2 cellular contexts compared by ENCODE assay signal in genomic region chr19:41334793-41335192, GRCh38.
TF ChIP-seq lines count a peak whose summit lies in the region.

No MANE protein-coding gene starts in this region.

TF ChIP-seq in liver, 16 proteins besides CTCF, POLR2A, EP300 and RAD21:
- no peak for TF ChIP-seq FOXA2 (IDR thresholded peaks at IDR 0.05)
- TF ChIP-seq GABPA (IDR thresholded peaks at IDR 0.05 in 1 of 2, conservative IDR thresholded peaks at IDR 0.05 in 1 of 2) = no peak
- TF ChIP-seq JUND (IDR thresholded peaks at IDR 0.05) = no peak
- TF ChIP-seq TAF1 (conservative IDR thresholded peaks at IDR 0.05) = no peak
- TF ChIP-seq FOXA1 (IDR thresholded peaks at IDR 0.05) = no peak
- TF ChIP-seq ZBTB33 (IDR thresholded peaks at IDR 0.05) = no peak
- TF ChIP-seq HNF4A (conservative IDR thresholded peaks at IDR 0.05) = no peak
- TF ChIP-seq RXRA (IDR thresholded peaks at IDR 0.05) = no peak
- TF ChIP-seq NR2F2 (IDR thresholded peaks at IDR 0.05) = no peak
- TF ChIP-seq ATF3 (IDR thresholded peaks at IDR 0.05) = no peak
- TF ChIP-seq HNF4G (IDR thresholded peaks at IDR 0.05) = no peak
- TF ChIP-seq MAX (IDR thresholded peaks at IDR 0.05) = no peak
- TF ChIP-seq EGR1 (IDR thresholded peaks at IDR 0.05; ENCODE audit: low read depth in 2 of 2) = no peak
TF ChIP-seq in liver: peak in this region for 0.

TF ChIP-seq in HepG2, 621 proteins besides CTCF, POLR2A, EP300 and RAD21:
- TF ChIP-seq POLR2AphosphoS2 (IDR thresholded peaks at IDR 0.05; ENCODE audit: low read depth, low read length) (no peak), FOXP4 (CRISPR knock-in tag; IDR thresholded peaks at IDR 0.05) (no peak), FOXA1 (IDR thresholded peaks at IDR 0.05) (no peak), FOXA1 (CRISPR knock-in tag; IDR thresholded peaks at IDR 0.05) (no peak), MED13 (CRISPR knock-in tag; IDR thresholded peaks at IDR 0.05) (no peak), GATA4 (IDR thresholded peaks at IDR 0.05; ENCODE audit: borderline replicate concordance, low read depth) (no peak), ZSCAN30 (CRISPR knock-in tag; IDR thresholded peaks at IDR 0.05) (no peak), ZFP36L2 (CRISPR knock-in tag; IDR thresholded peaks at IDR 0.05) (no peak), ARHGAP35 (CRISPR knock-in tag; IDR thresholded peaks at IDR 0.05; ENCODE audit: borderline replicate concordance) (no peak)
- TF ChIP-seq, protein P1, sequence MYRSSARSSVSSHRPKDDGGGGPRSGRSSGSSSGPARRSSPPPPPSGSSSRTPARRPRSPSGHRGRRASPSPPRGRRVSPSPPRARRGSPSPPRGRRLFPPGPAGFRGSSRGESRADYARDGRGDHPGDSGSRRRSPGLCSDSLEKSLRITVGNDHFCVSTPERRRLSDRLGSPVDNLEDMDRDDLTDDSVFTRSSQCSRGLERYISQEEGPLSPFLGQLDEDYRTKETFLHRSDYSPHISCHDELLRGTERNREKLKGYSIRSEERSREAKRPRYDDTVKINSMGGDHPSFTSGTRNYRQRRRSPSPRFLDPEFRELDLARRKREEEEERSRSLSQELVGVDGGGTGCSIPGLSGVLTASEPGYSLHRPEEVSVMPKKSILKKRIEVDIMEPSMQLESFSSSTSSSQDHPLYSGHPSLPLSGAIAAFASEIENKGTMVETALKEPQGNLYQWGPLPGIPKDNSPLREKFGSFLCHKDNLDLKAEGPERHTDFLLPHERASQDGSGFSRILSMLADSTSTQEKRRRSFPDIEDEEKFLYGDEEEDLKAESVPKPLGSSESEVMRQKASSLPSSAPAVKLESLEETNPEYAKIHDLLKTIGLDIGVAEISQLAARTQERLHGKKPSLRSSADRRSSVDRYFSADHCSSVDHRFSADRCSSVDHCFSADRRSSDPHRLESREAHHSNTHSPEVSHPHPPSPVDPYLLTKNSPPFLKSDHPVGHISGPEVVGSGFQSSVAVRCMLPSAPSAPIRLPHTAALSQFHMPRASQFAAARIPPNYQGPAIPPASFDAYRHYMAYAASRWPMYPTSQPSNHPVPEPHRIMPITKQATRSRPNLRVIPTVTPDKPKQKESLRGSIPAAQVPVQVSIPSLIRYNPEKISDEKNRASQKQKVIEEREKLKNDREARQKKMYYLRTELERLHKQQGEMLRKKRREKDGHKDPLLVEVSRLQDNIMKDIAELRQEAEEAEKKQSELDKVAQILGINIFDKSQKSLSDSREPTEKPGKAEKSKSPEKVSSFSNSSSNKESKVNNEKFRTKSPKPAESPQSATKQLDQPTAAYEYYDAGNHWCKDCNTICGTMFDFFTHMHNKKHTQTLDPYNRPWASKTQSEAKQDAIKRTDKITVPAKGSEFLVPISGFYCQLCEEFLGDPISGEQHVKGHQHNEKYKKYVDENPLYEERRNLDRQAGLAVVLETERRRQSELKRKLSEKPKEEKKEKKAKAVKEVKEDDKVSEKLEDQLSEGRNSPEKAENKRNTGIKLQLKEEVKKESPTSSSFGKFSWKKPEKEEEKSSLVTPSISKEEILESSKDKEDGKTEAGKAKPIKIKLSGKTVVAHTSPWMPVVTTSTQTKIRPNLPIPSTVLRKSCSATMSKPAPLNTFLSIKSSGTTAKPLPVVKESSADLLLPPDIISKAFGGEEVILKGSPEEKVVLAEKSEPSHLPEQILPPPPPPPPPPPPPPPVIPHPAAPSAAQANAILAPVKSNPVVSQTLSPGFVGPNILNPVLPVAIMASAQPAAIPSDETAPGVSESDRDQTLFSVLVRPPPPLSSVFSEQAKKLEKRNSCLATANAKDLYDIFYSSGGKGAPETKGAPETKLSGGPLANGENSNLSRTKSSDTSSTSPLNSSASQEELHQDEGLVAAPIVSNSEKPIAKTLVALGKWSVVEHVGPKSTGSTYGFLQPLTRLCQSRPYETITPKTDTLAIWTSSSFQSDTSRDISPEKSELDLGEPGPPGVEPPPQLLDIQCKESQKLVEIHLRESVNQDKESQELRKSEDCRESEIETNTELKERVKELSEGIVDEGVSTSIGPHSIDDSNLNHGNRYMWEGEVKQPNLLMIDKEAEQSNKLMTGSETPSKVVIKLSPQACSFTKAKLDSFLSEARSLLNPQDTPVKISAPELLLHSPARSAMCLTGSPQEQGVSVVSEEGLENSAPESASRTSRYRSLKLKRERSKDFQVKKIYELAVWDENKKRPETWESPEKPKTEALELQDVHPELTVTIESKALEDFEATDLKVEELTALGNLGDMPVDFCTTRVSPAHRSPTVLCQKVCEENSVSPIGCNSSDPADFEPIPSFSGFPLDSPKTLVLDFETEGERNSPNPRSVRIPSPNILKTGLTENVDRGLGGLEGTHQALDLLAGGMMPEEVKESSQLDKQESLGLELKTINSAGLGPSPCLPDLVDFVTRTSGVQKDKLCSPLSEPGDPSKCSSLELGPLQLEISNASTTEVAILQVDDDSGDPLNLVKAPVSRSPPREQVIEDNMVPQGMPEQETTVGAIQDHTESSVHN (CRISPR knock-in tag; IDR thresholded peaks at IDR 0.05) = no peak
